Comparison of ENCODE assay signal across 1 cellular context in genomic region chr17:44323359-44324091, GRCh38.
TF ChIP-seq lines count a peak whose summit lies in the region.

No MANE protein-coding gene starts in this region.

TF ChIP-seq in IMR-90, 13 proteins besides CTCF, POLR2A, EP300 and RAD21 (continued from another document):
- no peak for TF ChIP-seq ELK1 (IDR thresholded peaks at IDR 0.05; ENCODE audit: borderline replicate concordance, low read depth, low read length)
- no peak for TF ChIP-seq RCOR1 (IDR thresholded peaks at IDR 0.05; ENCODE audit: insufficient replicate concordance, low read length)
- no peak for TF ChIP-seq CHD1 (IDR thresholded peaks at IDR 0.05; ENCODE audit: low read depth, low read length)
- TF ChIP-seq RFX5 (IDR thresholded peaks at IDR 0.05; ENCODE audit: low read depth, low read length), result no peak
- no peak for TF ChIP-seq FOS (IDR thresholded peaks at IDR 0.05; ENCODE audit: low read depth, low read length)
- no peak for TF ChIP-seq CEBPB (IDR thresholded peaks at IDR 0.05; ENCODE audit: low read depth, low read length)
- no peak for TF ChIP-seq MAFK (IDR thresholded peaks at IDR 0.05; ENCODE audit: low read depth, low read length)
- TF ChIP-seq MXI1 (IDR thresholded peaks at IDR 0.05; ENCODE audit: borderline replicate concordance, low read depth, low read length), result no peak
- TF ChIP-seq, protein P1, sequence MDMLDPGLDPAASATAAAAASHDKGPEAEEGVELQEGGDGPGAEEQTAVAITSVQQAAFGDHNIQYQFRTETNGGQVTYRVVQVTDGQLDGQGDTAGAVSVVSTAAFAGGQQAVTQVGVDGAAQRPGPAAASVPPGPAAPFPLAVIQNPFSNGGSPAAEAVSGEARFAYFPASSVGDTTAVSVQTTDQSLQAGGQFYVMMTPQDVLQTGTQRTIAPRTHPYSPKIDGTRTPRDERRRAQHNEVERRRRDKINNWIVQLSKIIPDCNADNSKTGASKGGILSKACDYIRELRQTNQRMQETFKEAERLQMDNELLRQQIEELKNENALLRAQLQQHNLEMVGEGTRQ (IDR thresholded peaks at IDR 0.05; ENCODE audit: low read depth, low read length), result no peak
